In genomic region chr12:48969847-48970701, GRCh38 we compare ENCODE assay signal across 1 cellular context.
TF ChIP-seq lines count a peak whose summit lies in the region.

No MANE protein-coding gene starts in this region.

TF ChIP-seq in GM12878, 131 proteins besides CTCF, POLR2A, EP300 and RAD21:
- TF ChIP-seq ZNF687 (IDR thresholded peaks at IDR 0.05) (peak; percentile 65; the same call in 1 of the 2 replicates), RUNX3 (IDR thresholded peaks at IDR 0.05; ENCODE audit: low read length) (peak; percentile 32; the same call in 1 of the 2 replicates), MXI1 (IDR thresholded peaks at IDR 0.05; ENCODE audit: low read depth, low read length) (no peak), SMARCA5 (IDR thresholded peaks at IDR 0.05) (peak; percentile 34; the same call in 1 of the 2 replicates), IKZF1 (conservative IDR thresholded peaks at IDR 0.05) (peak; percentile 68), WRNIP1 (IDR thresholded peaks at IDR 0.05; ENCODE audit: borderline replicate concordance, low read depth, low read length) (no peak), DPF2 (IDR thresholded peaks at IDR 0.05) (peak; percentile 30; the same call in 1 of the 2 replicates), EGR1 (IDR thresholded peaks at IDR 0.05; ENCODE audit: borderline replicate concordance in 1 of 2, low read depth in 2 of 2, low read length in 2 of 2) (peak in 1 of 2 experiments; percentile 81; a peak in 1 of 3 replicates), SUZ12 (IDR thresholded peaks at IDR 0.05; ENCODE audit: unreplicated experiment) (no peak), HDAC6 (IDR thresholded peaks at IDR 0.05; ENCODE audit: unreplicated experiment) (peak; percentile 61), GATAD2B (conservative IDR thresholded peaks at IDR 0.05; ENCODE audit: low read depth) (peak; percentile 66; the same call in 1 of the 2 replicates), LARP7 (IDR thresholded peaks at IDR 0.05) (0 out of 2 replicates have a peak, but pooled peaks have one; percentile 38), CREM (IDR thresholded peaks at IDR 0.05; ENCODE audit: low read depth) (peak; percentile 16; the same call in 1 of the 2 replicates), BHLHE40 (IDR thresholded peaks at IDR 0.05; ENCODE audit: borderline replicate concordance in 1 of 2, low read depth in 2 of 2, low read length in 1 of 2) (peak in 1 of 2 experiments; percentile 31; a peak in 1 of 4 replicates), MAX (IDR thresholded peaks at IDR 0.05; ENCODE audit: low read depth, low read length) (peak; percentile 54; the same call in 1 of the 2 replicates), REST (IDR thresholded peaks at IDR 0.05; ENCODE audit: low read depth, low read length) (no peak)
